Comparison of ENCODE assay signal across 24 cellular contexts in the genomic region with DNA sequence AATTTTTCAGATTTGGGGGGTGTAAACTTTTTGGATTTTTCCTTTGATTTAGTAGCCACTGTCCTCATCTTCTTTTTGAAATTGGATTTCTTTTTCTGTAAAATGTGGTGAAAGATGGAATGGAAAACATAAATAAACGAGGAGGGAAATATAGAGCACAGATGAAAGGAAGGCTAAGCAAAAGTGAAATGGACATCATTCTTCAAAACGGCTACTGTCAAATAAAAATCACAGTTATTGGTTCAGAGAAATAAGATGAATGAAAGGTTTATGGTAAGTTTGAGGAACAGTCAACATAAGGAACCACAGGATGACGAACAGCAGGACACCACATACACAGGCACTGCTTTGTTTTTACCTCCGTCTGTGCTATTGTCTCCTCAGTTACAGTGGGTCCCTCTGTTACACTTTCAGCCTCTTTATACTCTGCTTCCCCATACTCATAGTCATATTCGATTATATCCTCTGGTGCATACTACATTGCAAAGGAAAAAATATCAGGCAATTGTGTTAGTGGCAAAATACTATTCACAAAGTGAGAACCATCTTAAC.
DNase-seq lines count a peak whose midpoint lies in the region; ATAC-seq, FAIRE-seq and TF ChIP-seq lines count a peak whose summit lies in the region.
"Had no signal": no experiment of that assay in that cellular context is flagged by ENCODE, and none has a peak within 500 bp of the region (broad histone marks: within the 10 kb centered on the region; RNA-seq: fewer than 3 reads in every experiment).

No MANE protein-coding gene starts in this region.

- no peak for ATAC-seq in HG03457 (IDR thresholded peaks at IDR 0.05; ENCODE audit: unreplicated experiment)
- ATAC-seq in GM19455 (IDR thresholded peaks at IDR 0.05; ENCODE audit: unreplicated experiment) = no peak
- ATAC-seq: A549, HCT116, K562, SK-N-SH treated with all-trans-retinoic acid at 6 μM for 48 hours, T-cell had no signal

- no peak overlapping the region for H3K27ac ChIP-seq in neural progenitor cell
- H3K27ac ChIP-seq in RWPE1 = no peak overlapping the region
- H3K27ac ChIP-seq: A549, BLaER1 had no signal

- CTCF ChIA-PET in RWPE1 (lab: Yijun Ruan, JAX) = interaction anchor here (1.0 kb wide), 1 partner anchor 12 kb away, joined by 3 read pairs; no protein-coding TSS in a partner anchor

- H3K4me1 Mint-ChIP-seq in chondrocyte (ENCODE audit: low read depth) = peaks cover 9% of the 10 kb centered on the region
- H3K4me1 Mint-ChIP-seq in neural progenitor cell = no peaks in the 10 kb centered on the region
- H3K4me1 Mint-ChIP-seq: CD4-positive, alpha-beta memory T cell; T-cell had no signal

- peaks cover 12% of the 10 kb centered on the region for H3K36me3 ChIP-seq in neural progenitor cell
- H3K36me3 ChIP-seq: BLaER1 had no signal

- peak; percentile 26 for DNase-seq in NCI-H345 (lab: John Stamatoyannopoulos, UW)
- no peak for DNase-seq in chondrocyte (ENCODE audit: low spot score)
- peak; percentile 3 for DNase-seq in neural progenitor cell (ENCODE audit: low spot score)
- DNase-seq in activated naive CD4-positive, alpha-beta T cell treated with anti-CD3 and anti-CD28 coated beads, Interleukin-2, amount 50 U/mL, for 16 hours = no peak
- DNase-seq in RWPE1 (ENCODE audit: low spot score) = no peak
- DNase-seq: Calu3; CD4-positive, alpha-beta memory T cell; EL; NCI-H1105; NCI-H187; NCI-H2107; NCI-H524; OCI-M1; SHP77 treated with DMSO at 0.1 percent for 48 hours; T-cell had no signal

- H4K20me1 ChIP-seq in neural progenitor cell (ENCODE audit: low read depth) = no peaks in the 10 kb centered on the region
- H4K20me1 ChIP-seq: BLaER1 had no signal

- TF ChIP-seq CTCF in chondrocyte (IDR thresholded peaks at IDR 0.05) (no peak), neural progenitor cell (IDR thresholded peaks at IDR 0.05) (no peak), RWPE1 (conservative IDR thresholded peaks at IDR 0.05; ENCODE audit: low read depth) (no peak)

- no peaks in the 10 kb centered on the region for H3K9me3 ChIP-seq in neural progenitor cell (ENCODE audit: low read depth)
- H3K9me3 ChIP-seq: A549, BLaER1 had no signal

- H2AFZ ChIP-seq in neural progenitor cell (replicated peaks) = no peak overlapping the region

- peak; percentile 40 for FAIRE-seq in G401.6 (lab: Jason Lieb, UNC)
- FAIRE-seq: A549, GM12892, K562 had no signal

- H3K9me3 Mint-ChIP-seq in chondrocyte (ENCODE audit: low read depth) (no peaks in the 10 kb centered on the region), neural progenitor cell (no peaks in the 10 kb centered on the region)

- no peak overlapping the region for H3K4me2 ChIP-seq in neural progenitor cell
- H3K4me2 ChIP-seq: A549, BLaER1 had no signal

- H3F3A ChIP-seq in neural progenitor cell (ENCODE audit: low read depth) = no peaks in the 10 kb centered on the region

- POLR2A ChIA-PET in RWPE1 (lab: Yijun Ruan, JAX; ENCODE audit: low non-redundant PET) = no interaction called here

- H3K27me3 Mint-ChIP-seq in chondrocyte (ENCODE audit: low read depth) = no peaks in the 10 kb centered on the region
- no peaks in the 10 kb centered on the region for H3K27me3 Mint-ChIP-seq in neural progenitor cell (ENCODE audit: insufficient read depth, low read depth)
- H3K27me3 Mint-ChIP-seq: CD4-positive, alpha-beta memory T cell; T-cell had no signal

- H3K4me3 ChIP-seq in neural progenitor cell = no peak overlapping the region
- H3K4me3 ChIP-seq: A549, BLaER1, K562 had no signal

- no peak overlapping the region for H3K9ac ChIP-seq in neural progenitor cell
- H3K9ac ChIP-seq: BLaER1 had no signal

- H3K27me3 ChIP-seq in neural progenitor cell = no peaks in the 10 kb centered on the region
- H3K27me3 ChIP-seq: BLaER1 had no signal

- H3K79me2 ChIP-seq in neural progenitor cell (ENCODE audit: low read depth) = no peaks in the 10 kb centered on the region

- H3K4me1 ChIP-seq in neural progenitor cell = peaks cover 8% of the 10 kb centered on the region
- H3K4me1 ChIP-seq: A549, BLaER1 had no signal

- no peak overlapping the region for H3K4me3 Mint-ChIP-seq in chondrocyte (ENCODE audit: unreplicated experiment)
- no peak overlapping the region for H3K4me3 Mint-ChIP-seq in neural progenitor cell
- H3K4me3 Mint-ChIP-seq: CD4-positive, alpha-beta memory T cell; T-cell had no signal

- H3K36me3 Mint-ChIP-seq in chondrocyte (ENCODE audit: low read depth) = peaks cover 32% of the 10 kb centered on the region
- H3K36me3 Mint-ChIP-seq in neural progenitor cell = peaks cover 26% of the 10 kb centered on the region
- H3K36me3 Mint-ChIP-seq: CD4-positive, alpha-beta memory T cell; T-cell had no signal

- H3K27ac Mint-ChIP-seq in chondrocyte (ENCODE audit: unreplicated experiment) = peak overlapping the region; percentile 49
- no peak overlapping the region for H3K27ac Mint-ChIP-seq in neural progenitor cell
- H3K27ac Mint-ChIP-seq: CD4-positive, alpha-beta memory T cell; T-cell had no signal

Comparison
In these comparisons a context has a peak if more than half of its experiments do, and no peak if none do; other contexts are left out.
1. DNase-seq: peak in NCI-H345 (single experiment) and neural progenitor cell (single experiment); none in chondrocyte (single experiment), activated naive CD4-positive, alpha-beta T cell treated with anti-CD3 and anti-CD28 coated beads, Interleukin-2, amount 50 U/mL, for 16 hours (single experiment) and RWPE1 (single experiment).